In the genomic region with DNA sequence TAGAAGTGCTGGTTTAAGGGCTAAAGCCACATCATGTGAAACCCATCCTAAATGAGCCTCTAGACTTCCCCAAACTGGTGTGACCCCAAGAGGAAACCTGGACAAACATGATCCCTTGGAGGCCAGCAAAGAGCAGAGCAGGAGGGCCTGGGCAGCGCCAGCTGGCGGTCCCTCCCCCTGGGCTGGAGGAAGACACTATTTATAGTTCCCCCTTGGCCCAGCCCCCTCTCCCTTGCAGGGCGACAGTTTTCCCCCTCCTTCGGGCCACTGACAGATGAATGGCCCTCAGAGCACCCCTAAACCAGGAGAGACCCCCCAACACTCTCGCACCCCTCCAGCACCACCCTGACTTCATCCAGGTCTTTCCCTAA, we compare ENCODE assay signal across 10 cellular contexts. TPM values are rescaled to one million over a fixed set of nuclear protein-coding genes. Genes with fewer than 3 reads are reported as not detected.
DNase-seq lines count a peak whose midpoint lies in the region; ATAC-seq and TF ChIP-seq lines count a peak whose summit lies in the region.
"Had no signal": no experiment of that assay in that cellular context is flagged by ENCODE, and none has a peak within 500 bp of the region (broad histone marks: within the 10 kb centered on the region; RNA-seq: fewer than 3 reads in every experiment).

No MANE protein-coding gene starts in this region.

- H3K36me3 Mint-ChIP-seq in MCF 10A (ENCODE audit: insufficient read depth, unreplicated experiment) (peaks cover 6% of the 10 kb centered on the region), T-helper 17 cell (ENCODE audit: low read depth) (no peaks in the 10 kb centered on the region)

- TF ChIP-seq POLR2A in breast epithelium (IDR thresholded peaks at IDR 0.05) = no peak

- POLR2A ChIA-PET in MCF 10A (lab: Yijun Ruan, JAX) = interaction anchor here (0.9 to 7.2 kb wide), 4 partner anchors 39 to 102 kb away, joined by 3 to 64 read pairs (median 4); partner anchors contain the start of genes CELSR3 and SLC26A6

- H3K27ac ChIP-seq in breast epithelium (peak overlapping the region in 1 of 2 donors; percentile 41), brain microvascular endothelial cell (no peak overlapping the region), mesodermal cell (ENCODE audit: low read depth, low read length, severe bottlenecking) (peak overlapping the region; percentile 78), urinary bladder (ENCODE audit: low read depth) (peak overlapping the region; percentile 42)
- H3K27ac ChIP-seq: PC-9 had no signal

- H3K4me3 Mint-ChIP-seq in MCF 10A (ENCODE audit: unreplicated experiment) (no peak overlapping the region), T-helper 17 cell (no peak overlapping the region)

- no TSS peak for BruUV-seq in MCF 10A (replicated peaks; lab: Mats Ljungman, UMichigan)

- WGBS in mesodermal cell (ENCODE audit: insufficient coverage in 2 of 2), 2 experiments = 80 to 84% methylated on average over 1 to 5 of the region's 5 CpGs
- WGBS in urinary bladder = 5% methylated on average over 5 of the region's 5 CpGs

- peaks cover 32% of the 10 kb centered on the region for H3K4me1 Mint-ChIP-seq in MCF 10A (ENCODE audit: insufficient read depth, unreplicated experiment)
- H3K4me1 Mint-ChIP-seq in T-helper 17 cell = peaks cover 25% of the 10 kb centered on the region

- TF ChIP-seq CTCF in breast epithelium (IDR thresholded peaks at IDR 0.05) = no peak
- no peak for TF ChIP-seq CTCF in MCF 10A (IDR thresholded peaks at IDR 0.05; ENCODE audit: unreplicated experiment)
- no peak for TF ChIP-seq CTCF in brain microvascular endothelial cell (IDR thresholded peaks at IDR 0.05; ENCODE audit: low read depth, low read length, missing control alignments)

- DNase-seq in breast epithelium (ENCODE audit: low spot score in 2 of 2) (no peak), MCF 10A (ENCODE audit: unreplicated experiment) (no peak), brain microvascular endothelial cell (no peak), T-helper 17 cell (no peak)
- DNase-seq: activated T-cell treated with anti-CD3 and anti-CD28 coated beads, Interleukin-2, amount 50 U/mL, for 1 hour had no signal

- H3K27me3 Mint-ChIP-seq in MCF 10A (ENCODE audit: insufficient read depth, unreplicated experiment) (no peaks in the 10 kb centered on the region), T-helper 17 cell (peaks cover 9% of the 10 kb centered on the region)

- H3K9me3 Mint-ChIP-seq in MCF 10A (ENCODE audit: unreplicated experiment) = no peaks in the 10 kb centered on the region

- H3K4me1 ChIP-seq in breast epithelium (peaks cover 3 to 4% of the 10 kb centered on the region in 2 donors), mesodermal cell (ENCODE audit: control insufficient read depth, insufficient read depth, low read length, poor library complexity, severe bottlenecking) (peaks cover 39% of the 10 kb centered on the region), urinary bladder (ENCODE audit: insufficient read depth) (no peaks in the 10 kb centered on the region)

- in situ Hi-C loops in brain microvascular endothelial cell (cut with HindIII; ENCODE audit: low pct_ligation_motif_present, low sequenced_read_pairs) = no loop called here

- no peak for ATAC-seq in GM18907 (IDR thresholded peaks at IDR 0.05; ENCODE audit: unreplicated experiment)
- ATAC-seq in GM19324 (IDR thresholded peaks at IDR 0.05; ENCODE audit: low FRiP score, unreplicated experiment) = no peak
- ATAC-seq in T-helper 17 cell = no peak

- H3K36me3 ChIP-seq in breast epithelium (no peaks in the 10 kb centered on the region), brain microvascular endothelial cell (replicated peaks) (no peaks in the 10 kb centered on the region), mesodermal cell (ENCODE audit: control insufficient read depth, insufficient read depth, low read length) (peaks cover 5% of the 10 kb centered on the region), urinary bladder (ENCODE audit: insufficient read depth) (no peaks in the 10 kb centered on the region)

- H3K27ac Mint-ChIP-seq in MCF 10A (ENCODE audit: low read depth, unreplicated experiment) = no peak overlapping the region
- no peak overlapping the region for H3K27ac Mint-ChIP-seq in T-helper 17 cell

- H3K9me3 ChIP-seq in breast epithelium = no peaks in the 10 kb centered on the region
- no peaks in the 10 kb centered on the region for H3K9me3 ChIP-seq in mesodermal cell (ENCODE audit: control insufficient read depth, low read length)
- no peaks in the 10 kb centered on the region for H3K9me3 ChIP-seq in T-helper 17 cell (ENCODE audit: control insufficient read depth, low read length, poor library complexity, severe bottlenecking)

- intact Hi-C loops in breast epithelium (cut with DNase I; ENCODE audit: low total_unique reads) (no loop called here), MCF 10A (cut with micrococcal nuclease) (no loop called here)

- H3K27me3 ChIP-seq in breast epithelium = no peaks in the 10 kb centered on the region
- no peaks in the 10 kb centered on the region for H3K27me3 ChIP-seq in brain microvascular endothelial cell (replicated peaks)

- H3K4me3 ChIP-seq in breast epithelium = peak overlapping the region in 2 of 3 donors; percentile 15 to 36
- peak overlapping the region; percentile 44 for H3K4me3 ChIP-seq in brain microvascular endothelial cell (ENCODE audit: low read depth, low read length)
- H3K4me3 ChIP-seq in mesodermal cell (ENCODE audit: extremely low read depth, insufficient read depth, low read length, poor library complexity, severe bottlenecking) = no peak overlapping the region
- no peak overlapping the region for H3K4me3 ChIP-seq in urinary bladder (ENCODE audit: low read depth, low read length)
- H3K4me3 ChIP-seq: PC-9 had no signal

- CTCF ChIA-PET in MCF 10A (lab: Yijun Ruan, JAX) = interaction anchor here (0.5 to 1.1 kb wide), 5 partner anchors 15 to 746 kb away, joined by 3 read pairs; no protein-coding TSS in a partner anchor

RNA-seq across cellular contexts. Expression of gene UCN2, which starts 2.9 kb away (rescaled TPM):
- total RNA-seq in breast epithelium (under 1 TPM in 1 of 3 donors, not detected in 2; 0.44 TPM), MCF 10A (2022) (1.5 and 3.8 TPM in 2 replicates), urinary bladder (0.69 TPM), T-helper 17 cell (not detected)
- polyA plus RNA-seq in mesodermal cell (2013, experiment 1 of 2) = 2.3 TPM
- polyA plus RNA-seq in mesodermal cell (2013, experiment 2 of 2) = 0.81 TPM
- 0.81 TPM for polyA plus RNA-seq in urinary bladder

RNA-seq across cellular contexts. Expression of gene PFKFB4, which starts 4.0 kb away (rescaled TPM):
- total RNA-seq in breast epithelium (1 to 10 TPM; 1.8 to 6.9 (median 5.2) TPM), MCF 10A (2022) (3.4 and 4.6 TPM in 2 replicates), urinary bladder (4.7 TPM), T-helper 17 cell (1 to 10 TPM; 1.6 to 3.3 TPM)
- 11.7 TPM for polyA plus RNA-seq in mesodermal cell (2013, experiment 1 of 2)
- polyA plus RNA-seq in mesodermal cell (2013, experiment 2 of 2) = 12.3 TPM
- 2.4 TPM for polyA plus RNA-seq in urinary bladder

RNA-seq across cellular contexts. Expression of gene COL7A1, which starts 34.5 kb away (rescaled TPM):
- total RNA-seq in breast epithelium (10 to 100 TPM in 2 of 3 donors, under 1 TPM in 1; 0.48 to 18.6 (median 12.5) TPM), MCF 10A (2022) (44.2 and 60.5 TPM in 2 replicates), urinary bladder (20.0 TPM), T-helper 17 cell (under 1 TPM; 0.73 to 0.94 TPM)
- polyA plus RNA-seq in mesodermal cell (2013, experiment 1 of 2) = 34.2 TPM
- polyA plus RNA-seq in mesodermal cell (2013, experiment 2 of 2) = 22.5 TPM
- polyA plus RNA-seq in urinary bladder = 19.7 TPM

RNA-seq across cellular contexts. Expression of gene UQCRC1, which starts 48.8 kb away (rescaled TPM):
- total RNA-seq in breast epithelium = 100 to 1,000 TPM; 163 to 230 (median 180) TPM
- total RNA-seq in MCF 10A (2022) = 383 and 413 TPM in 2 replicates
- 265 TPM for polyA plus RNA-seq in mesodermal cell (2013, experiment 1 of 2)
- 222 TPM for polyA plus RNA-seq in mesodermal cell (2013, experiment 2 of 2)
- 82.4 TPM for total RNA-seq in urinary bladder
- 282 TPM for polyA plus RNA-seq in urinary bladder
- total RNA-seq in T-helper 17 cell = 10 to 100 TPM; 86.1 to 92.1 TPM

RNA-seq across cellular contexts. Expression of gene SHISA5, which starts 56.7 kb away (rescaled TPM):
- total RNA-seq in breast epithelium = 10 to 100 TPM; 65.6 to 90.1 (median 77.0) TPM
- total RNA-seq in MCF 10A (2022) = 131 and 170 TPM in 2 replicates
- polyA plus RNA-seq in mesodermal cell (2013, experiment 1 of 2) = 233 TPM
- polyA plus RNA-seq in mesodermal cell (2013, experiment 2 of 2) = 178 TPM
- 62.5 TPM for total RNA-seq in urinary bladder
- polyA plus RNA-seq in urinary bladder = 209 TPM
- 100 to 1,000 TPM; 148 to 188 TPM for total RNA-seq in T-helper 17 cell

Comparison
In these comparisons a context has a peak if more than half of its experiments do, and no peak if none do; other contexts are left out.
1. H3K4me3 ChIP-seq: peak in breast epithelium (2 of 3) and brain microvascular endothelial cell (single experiment); none in mesodermal cell (single experiment) and urinary bladder (single experiment).